In the genomic region with DNA sequence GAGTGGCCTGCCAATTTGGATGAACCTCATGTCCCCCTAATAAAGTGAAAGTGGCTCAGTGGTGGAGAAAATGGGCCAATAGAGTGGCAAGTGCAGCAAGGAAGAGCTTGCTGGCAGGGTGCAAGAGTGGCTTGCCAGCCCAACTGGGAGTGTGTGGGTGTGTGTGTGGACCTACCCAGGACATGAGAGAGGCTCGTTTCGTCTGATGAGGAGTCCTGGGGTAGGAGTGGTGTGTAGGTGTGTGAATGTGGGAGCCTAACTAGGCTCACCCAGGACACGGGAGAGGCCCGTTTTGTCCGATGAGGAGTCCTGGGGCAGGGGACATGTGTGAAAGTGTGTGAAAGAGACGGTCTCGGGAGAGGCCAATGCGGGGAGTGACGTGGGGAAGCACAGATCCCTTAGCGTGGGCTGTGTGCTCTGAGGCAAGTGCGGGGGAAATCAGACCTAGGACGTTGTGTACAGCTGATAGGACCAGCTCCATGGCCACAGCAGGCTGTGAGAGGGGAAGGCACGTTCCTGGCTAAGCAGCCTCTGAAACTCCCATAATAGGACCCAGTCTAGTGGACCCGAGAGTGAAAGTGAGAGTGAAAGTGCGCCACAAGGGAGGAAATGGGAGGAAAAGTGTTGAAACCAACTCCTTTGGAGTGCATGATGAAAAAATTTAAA, we compare ENCODE assay signal across 9 cellular contexts. TPM values are rescaled to one million over a fixed set of nuclear protein-coding genes. Genes with fewer than 3 reads are reported as not detected.
DNase-seq lines count a peak whose midpoint lies in the region; ATAC-seq and TF ChIP-seq lines count a peak whose summit lies in the region.
"Had no signal": no experiment of that assay in that cellular context is flagged by ENCODE, and none has a peak within 500 bp of the region (broad histone marks: within the 10 kb centered on the region; RNA-seq: fewer than 3 reads in every experiment).

No MANE protein-coding gene starts in this region.

- H3K27me3 ChIP-seq in hepatocyte, result no peaks in the 10 kb centered on the region

- peaks cover 9% of the 10 kb centered on the region for H3K27me3 Mint-ChIP-seq in IgD-negative memory B cell
- H3K27me3 Mint-ChIP-seq in activated T-cell treated with anti-CD3 and anti-CD28 coated beads, Interleukin-2, amount 50 U/mL, for 72 hours (ENCODE audit: low read depth), result peaks cover 5% of the 10 kb centered on the region

- H3K27ac ChIP-seq in hepatocyte, result peak overlapping the region; percentile 71
- H3K27ac ChIP-seq: KMS-11 had no signal

- no peaks in the 10 kb centered on the region for H3K36me3 ChIP-seq in hepatocyte (replicated peaks; ENCODE audit: insufficient read depth, low read depth)

- no peak for TF ChIP-seq CTCF in hepatocyte (IDR thresholded peaks at IDR 0.05; ENCODE audit: poor library complexity)

- H3K9me3 ChIP-seq in hepatocyte (ENCODE audit: low read depth), result no peaks in the 10 kb centered on the region

- peak; percentile 76 for ATAC-seq in activated T-cell treated with anti-CD3 and anti-CD28 coated beads, Interleukin-2, amount 50 U/mL, for 72 hours (replicated peaks in 1 of 2)
- peak; percentile 73 for ATAC-seq in stimulated activated naive CD8-positive, alpha-beta T cell treated with anti-CD3 and anti-CD28 coated beads, Interleukin-15, Interleukin-2, amounts not matched to agents 100 U/mL and 50 U/mL, for 24 hours
- no peak for ATAC-seq in GM21360 (IDR thresholded peaks at IDR 0.05; ENCODE audit: unreplicated experiment)

- H3K9me3 Mint-ChIP-seq in IgD-negative memory B cell, result no peaks in the 10 kb centered on the region
- no peaks in the 10 kb centered on the region for H3K9me3 Mint-ChIP-seq in activated T-cell treated with anti-CD3 and anti-CD28 coated beads, Interleukin-2, amount 50 U/mL, for 72 hours

- no peaks in the 10 kb centered on the region for H3K9me2 ChIP-seq in hepatocyte (replicated peaks; ENCODE audit: insufficient read depth)

- H3K27ac Mint-ChIP-seq in IgD-negative memory B cell, result peak overlapping the region; percentile 16 to 64 (median 60)
- peak overlapping the region; percentile 82 for H3K27ac Mint-ChIP-seq in activated T-cell treated with anti-CD3 and anti-CD28 coated beads, Interleukin-2, amount 50 U/mL, for 72 hours

- H3K4me3 ChIP-seq in hepatocyte, result no peak overlapping the region

- peak overlapping the region; percentile 67 to 94 (median 84) for H3K4me3 Mint-ChIP-seq in IgD-negative memory B cell
- H3K4me3 Mint-ChIP-seq in activated T-cell treated with anti-CD3 and anti-CD28 coated beads, Interleukin-2, amount 50 U/mL, for 72 hours, result peak overlapping the region; percentile 77 to 89

- peak overlapping the region; percentile 72 for H3K4me2 ChIP-seq in hepatocyte
- H3K4me2 ChIP-seq: KMS-11 had no signal

- WGBS in hepatocyte (ENCODE audit: low lambda C conversion rate, missing lambda C conversion rate), result 73% methylated on average over 15 of the region's 15 CpGs

- DNase-seq in activated T-cell treated with anti-CD3 and anti-CD28 coated beads, Interleukin-2, amount 50 U/mL, for 72 hours, result no peak
- DNase-seq in hepatocyte (ENCODE audit: low spot score), result no peak
- no peak for DNase-seq in stimulated activated naive CD8-positive, alpha-beta T cell treated with anti-CD3 and anti-CD28 coated beads, Interleukin-15, Interleukin-2, amounts not matched to agents 100 U/mL and 50 U/mL, for 24 hours
- DNase-seq in NCI-H748 (lab: John Stamatoyannopoulos, UW; ENCODE audit: unreplicated experiment), result no peak
- no peak for DNase-seq in NCI-H146 treated with DMSO at 0.1 percent for 48 hours (lab: John Stamatoyannopoulos, UW; ENCODE audit: unreplicated experiment)
- no peak for DNase-seq in NCI-H748 treated with DMSO at 0.1 percent for 48 hours (lab: John Stamatoyannopoulos, UW)

- peak overlapping the region; percentile 59 for H2AFZ ChIP-seq in hepatocyte

- no peaks in the 10 kb centered on the region for H3K79me2 ChIP-seq in hepatocyte

- peaks cover 7% of the 10 kb centered on the region for H3K4me1 ChIP-seq in hepatocyte (ENCODE audit: insufficient read depth)

- H4K20me1 ChIP-seq in hepatocyte (ENCODE audit: insufficient read depth, poor library complexity, severe bottlenecking), result no peaks in the 10 kb centered on the region

- peaks cover 13 to 19% (median 14%) of the 10 kb centered on the region in 3 donors for H3K4me1 Mint-ChIP-seq in IgD-negative memory B cell
- peaks cover 26% of the 10 kb centered on the region for H3K4me1 Mint-ChIP-seq in activated T-cell treated with anti-CD3 and anti-CD28 coated beads, Interleukin-2, amount 50 U/mL, for 72 hours (ENCODE audit: low read depth)

- peaks cover 8% of the 10 kb centered on the region for H3K36me3 Mint-ChIP-seq in IgD-negative memory B cell
- H3K36me3 Mint-ChIP-seq in activated T-cell treated with anti-CD3 and anti-CD28 coated beads, Interleukin-2, amount 50 U/mL, for 72 hours (ENCODE audit: insufficient read depth in 2 of 2), result no peaks in the 10 kb centered on the region

RNA-seq across cellular contexts. Expression of gene GAGE10, which starts 5.3 kb away (rescaled TPM):
- polyA plus RNA-seq in IgD-negative memory B cell, result not detected
- not detected for total RNA-seq in activated T-cell treated with anti-CD3 and anti-CD28 coated beads, Interleukin-2, amount 50 U/mL, for 72 hours
- not detected in 2 replicates for total RNA-seq in hepatocyte
- polyA plus RNA-seq in hepatocyte, result not detected in 2 replicates

RNA-seq across cellular contexts. Expression of gene GAGE12J, which starts 13.1 kb away (rescaled TPM):
- polyA plus RNA-seq in IgD-negative memory B cell (not detected), hepatocyte (not detected in 2 replicates)
- not detected for total RNA-seq in activated T-cell treated with anti-CD3 and anti-CD28 coated beads, Interleukin-2, amount 50 U/mL, for 72 hours
- not detected in 2 replicates for total RNA-seq in hepatocyte

RNA-seq across cellular contexts. Expression of gene GAGE13, which starts 22.6 kb away (rescaled TPM):
- not detected for polyA plus RNA-seq in IgD-negative memory B cell
- not detected for total RNA-seq in activated T-cell treated with anti-CD3 and anti-CD28 coated beads, Interleukin-2, amount 50 U/mL, for 72 hours
- total RNA-seq in hepatocyte, result not detected in 2 replicates
- polyA plus RNA-seq in hepatocyte, result not detected in 2 replicates

RNA-seq across cellular contexts. Expression of gene PPP1R3F, which starts 39.1 kb away (rescaled TPM):
- polyA plus RNA-seq in IgD-negative memory B cell, result 3.1 TPM
- 10 to 100 TPM in 1 of 2 donors, 1 to 10 TPM in 1; 9.8 to 16.1 TPM for total RNA-seq in activated T-cell treated with anti-CD3 and anti-CD28 coated beads, Interleukin-2, amount 50 U/mL, for 72 hours
- 6.4 and 6.8 TPM in 2 replicates for total RNA-seq in hepatocyte
- 7.3 and 10.2 TPM in 2 replicates for polyA plus RNA-seq in hepatocyte

RNA-seq across cellular contexts. Expression of gene FOXP3, which starts 44.2 kb away (rescaled TPM):
- polyA plus RNA-seq in IgD-negative memory B cell (0.09 TPM), hepatocyte (not detected in 2 replicates)
- 10 to 100 TPM; 16.7 to 22.8 TPM for total RNA-seq in activated T-cell treated with anti-CD3 and anti-CD28 coated beads, Interleukin-2, amount 50 U/mL, for 72 hours
- 0.03 TPM in 1 of 2 replicates, not detected in the other for total RNA-seq in hepatocyte
